In the genomic region with DNA sequence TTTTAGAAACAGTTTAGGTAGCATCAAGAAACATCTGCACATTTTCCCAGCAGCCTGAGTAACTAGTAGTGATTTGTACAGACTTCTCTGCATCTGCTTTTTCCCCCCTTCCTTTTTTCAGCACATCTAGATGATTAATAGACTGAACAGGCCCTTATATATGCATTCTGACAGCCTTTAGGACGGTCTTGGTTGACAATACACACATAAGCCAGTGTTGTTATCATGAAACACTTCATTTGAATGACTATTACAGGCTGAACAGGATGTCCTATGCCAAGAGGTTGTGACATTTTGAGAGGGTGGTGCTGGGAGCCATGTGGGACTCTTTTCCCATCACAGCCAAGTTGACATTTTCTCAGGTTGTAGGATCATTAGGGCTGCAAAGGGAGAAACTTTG, we compare ENCODE assay signal across 12 cellular contexts.
A peak's percentile ranks its signal among the peaks of the same experiment; 100 is the strongest.
DNase-seq lines count a peak whose midpoint lies in the region; ATAC-seq and TF ChIP-seq lines count a peak whose summit lies in the region.
"Had no signal": no experiment of that assay in that cellular context is flagged by ENCODE, and none has a peak within 500 bp of the region (broad histone marks: within the 10 kb centered on the region; RNA-seq: fewer than 3 reads in every experiment).

No MANE protein-coding gene starts in this region.

- no peak overlapping the region for H3K4me3 Mint-ChIP-seq in progenitor cell of endocrine pancreas (ENCODE audit: low read depth)

- H3K9me3 ChIP-seq in AG04450 (ENCODE audit: control insufficient read depth, insufficient read depth, low read length): no peaks in the 10 kb centered on the region

- ATAC-seq in Right ventricle myocardium superior (ENCODE audit: poor library complexity) (peak; percentile 89), GM18511 (IDR thresholded peaks at IDR 0.05; ENCODE audit: unreplicated experiment) (no peak)
- ATAC-seq: left lobe of liver had no signal

- no peak for TF ChIP-seq CTCF in AG04450 (IDR thresholded peaks at IDR 0.05; ENCODE audit: low read depth, low read length)
- no peak for TF ChIP-seq CTCF in VCaP (conservative IDR thresholded peaks at IDR 0.05)
- TF ChIP-seq CTCF in progenitor cell of endocrine pancreas (IDR thresholded peaks at IDR 0.05; ENCODE audit: unreplicated experiment): no peak

- POLR2A ChIA-PET in AG04450 (lab: Yijun Ruan, JAX): interaction anchor here (1.5 kb wide), 1 partner anchor 221 kb away, joined by 5 read pairs; a partner anchor contains a TSS

- peaks cover 35% of the 10 kb centered on the region for H3K4me1 Mint-ChIP-seq in progenitor cell of endocrine pancreas (ENCODE audit: low read depth)

- CTCF ChIA-PET in AG04450 (lab: Charles Lee): interaction anchor here (2.7 to 4.2 kb wide), 2 partner anchors 197 to 214 kb away, joined by 14 to 19 read pairs; no protein-coding TSS in a partner anchor

- H3K4me3 ChIP-seq in AG04450 (ENCODE audit: low read depth, low read length): no peak overlapping the region

- no peaks in the 10 kb centered on the region for H3K9me3 Mint-ChIP-seq in progenitor cell of endocrine pancreas (ENCODE audit: low read depth)
- H3K9me3 Mint-ChIP-seq: activated T-helper 2 cell treated with anti-CD3 and anti-CD28 coated beads, Interferon-gamma antibody, Interleukin-2, Interleukin-4, amounts not matched to agents 10 μg/mL and 5 μg/mL and 100 μg/mL, durations not matched to agents 14 hours and 24 hours and 36 hours had no signal

- intact Hi-C loops in Right ventricle myocardium superior (cut with DNase I): loop anchor here (10.0 kb wide), 2 partner anchors 96 to 166 kb away; no protein-coding TSS in a partner anchor

- DNase-seq in AG04450 (ENCODE audit: low read depth, low spot score) (no peak), Right ventricle myocardium superior (no peak), progenitor cell of endocrine pancreas (ENCODE audit: low spot score, unreplicated experiment) (no peak), GDM1 (lab: John Stamatoyannopoulos, UW) (no peak)
- no peak for DNase-seq in activated naive CD4-positive, alpha-beta T cell treated with anti-CD3 and anti-CD28 coated beads, Interleukin-2, amount 50 U/mL, for 16 hours
- no peak for DNase-seq in activated naive CD4-positive, alpha-beta T cell treated with Interleukin-2 at 50 U/mL for 16 hours
- DNase-seq: AML-193; stimulated activated CD4-positive, alpha-beta T cell treated with anti-CD3 and anti-CD28 coated beads, Interleukin-2, amount 100 ng/mL, for 48 hours had no signal

- peak overlapping the region; percentile 17 for H3K27ac Mint-ChIP-seq in progenitor cell of endocrine pancreas
- H3K27ac Mint-ChIP-seq: activated T-helper 2 cell treated with anti-CD3 and anti-CD28 coated beads, Interferon-gamma antibody, Interleukin-2, Interleukin-4, amounts not matched to agents 10 μg/mL and 5 μg/mL and 100 μg/mL, durations not matched to agents 14 hours and 24 hours and 36 hours had no signal

- peak overlapping the region; percentile 91 for H3K27ac ChIP-seq in AG04450 (ENCODE audit: low read depth, low read length)
- H3K27ac ChIP-seq in VCaP: peak overlapping the region; percentile 94

- H3K27me3 Mint-ChIP-seq in progenitor cell of endocrine pancreas: no peaks in the 10 kb centered on the region

- H3K36me3 Mint-ChIP-seq in progenitor cell of endocrine pancreas (ENCODE audit: insufficient read depth): no peaks in the 10 kb centered on the region

- no peaks in the 10 kb centered on the region for H3K27me3 ChIP-seq in AG04450 (ENCODE audit: control insufficient read depth, insufficient read depth, low read length)
